Comparison of ENCODE assay signal across 1 cellular context in genomic region chr18:22971038-22971437, GRCh38.
TF ChIP-seq lines count a peak whose summit lies in the region.

No MANE protein-coding gene starts in this region.

TF ChIP-seq in IMR-90, 13 proteins besides CTCF, POLR2A, EP300 and RAD21:
- TF ChIP-seq NFE2L2 (IDR thresholded peaks at IDR 0.05; ENCODE audit: low read depth, low read length) (no peak), FOS (IDR thresholded peaks at IDR 0.05; ENCODE audit: low read depth, low read length) (no peak), RCOR1 (IDR thresholded peaks at IDR 0.05; ENCODE audit: insufficient replicate concordance, low read length) (no peak), MAFK (IDR thresholded peaks at IDR 0.05; ENCODE audit: low read depth, low read length) (no peak), CHD1 (IDR thresholded peaks at IDR 0.05; ENCODE audit: low read depth, low read length) (no peak), SMC3 (IDR thresholded peaks at IDR 0.05; ENCODE audit: low read depth, low read length) (no peak), RFX5 (IDR thresholded peaks at IDR 0.05; ENCODE audit: low read depth, low read length) (no peak), BHLHE40 (IDR thresholded peaks at IDR 0.05; ENCODE audit: low read depth, low read length) (no peak), MXI1 (IDR thresholded peaks at IDR 0.05; ENCODE audit: borderline replicate concordance, low read depth, low read length) (no peak)
- TF ChIP-seq, protein P1, sequence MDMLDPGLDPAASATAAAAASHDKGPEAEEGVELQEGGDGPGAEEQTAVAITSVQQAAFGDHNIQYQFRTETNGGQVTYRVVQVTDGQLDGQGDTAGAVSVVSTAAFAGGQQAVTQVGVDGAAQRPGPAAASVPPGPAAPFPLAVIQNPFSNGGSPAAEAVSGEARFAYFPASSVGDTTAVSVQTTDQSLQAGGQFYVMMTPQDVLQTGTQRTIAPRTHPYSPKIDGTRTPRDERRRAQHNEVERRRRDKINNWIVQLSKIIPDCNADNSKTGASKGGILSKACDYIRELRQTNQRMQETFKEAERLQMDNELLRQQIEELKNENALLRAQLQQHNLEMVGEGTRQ (IDR thresholded peaks at IDR 0.05; ENCODE audit: low read depth, low read length), result no peak
